11 cellular contexts compared by ENCODE assay signal in the genomic region with DNA sequence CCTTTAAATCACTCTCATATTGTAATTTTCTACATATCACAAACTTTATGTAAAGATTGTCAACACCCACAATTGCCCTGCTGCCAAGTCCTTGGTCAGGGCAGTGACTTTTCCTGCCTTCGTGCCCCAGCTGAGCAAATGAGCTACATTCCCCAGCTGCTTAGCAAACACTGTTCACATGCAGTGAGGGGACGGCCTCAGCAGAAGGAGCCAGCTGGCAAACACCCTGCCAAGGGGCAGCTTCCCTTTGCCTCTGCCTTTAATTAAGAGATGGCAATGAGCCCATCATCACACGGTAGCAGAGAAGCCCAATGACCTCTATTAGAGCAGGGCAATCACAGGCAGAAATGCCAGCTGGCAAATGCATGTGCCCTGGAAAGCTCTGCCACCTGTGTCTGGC.
DNase-seq lines count a peak whose midpoint lies in the region; ATAC-seq lines count a peak whose summit lies in the region.
"Had no signal": no experiment of that assay in that cellular context is flagged by ENCODE, and none has a peak within 500 bp of the region (broad histone marks: within the 10 kb centered on the region; RNA-seq: fewer than 3 reads in every experiment).

No MANE protein-coding gene starts in this region.

- ATAC-seq in HG03439 (IDR thresholded peaks at IDR 0.05; ENCODE audit: unreplicated experiment) = no peak

- DNase-seq in HT-29 (ENCODE audit: low spot score) (peak; percentile 23), NCI-H524 (lab: John Stamatoyannopoulos, UW) (peak; percentile 78 to 91), fibroblast of gingiva (ENCODE audit: low read depth) (peak; percentile 4), renal cortical epithelial cell (ENCODE audit: low read depth) (peak; percentile 6), cerebellar nuclear complex (lab: John Stamatoyannopoulos, UW) (no peak)
- DNase-seq in activated CD4-positive, alpha-beta T cell treated with anti-CD3 and anti-CD28 coated beads, Interleukin-2, amount 50 U/mL, for 48 hours = no peak
- DNase-seq in activated CD4-positive, CD25-positive, alpha-beta regulatory T cell treated with anti-CD3 and anti-CD28 coated beads, Interleukin-2, amount 50 U/mL, for 72 hours = no peak
- DNase-seq: activated gamma-delta T cell treated with Interleukin-2 at 50 U/mL for 16 hours, NCI-H526, T1000 had no signal

Comparison
In these comparisons a context has a peak if more than half of its experiments do, and no peak if none do; other contexts are left out.
1. DNase-seq: peak in HT-29 (single experiment), NCI-H524 (2 of 2), fibroblast of gingiva (single experiment) and renal cortical epithelial cell (single experiment); none in cerebellar nuclear complex (0 of 2), activated CD4-positive, alpha-beta T cell treated with anti-CD3 and anti-CD28 coated beads, Interleukin-2, amount 50 U/mL, for 48 hours (0 of 2) and activated CD4-positive, CD25-positive, alpha-beta regulatory T cell treated with anti-CD3 and anti-CD28 coated beads, Interleukin-2, amount 50 U/mL, for 72 hours (single experiment).